9 cellular contexts compared by ENCODE assay signal in the genomic region with DNA sequence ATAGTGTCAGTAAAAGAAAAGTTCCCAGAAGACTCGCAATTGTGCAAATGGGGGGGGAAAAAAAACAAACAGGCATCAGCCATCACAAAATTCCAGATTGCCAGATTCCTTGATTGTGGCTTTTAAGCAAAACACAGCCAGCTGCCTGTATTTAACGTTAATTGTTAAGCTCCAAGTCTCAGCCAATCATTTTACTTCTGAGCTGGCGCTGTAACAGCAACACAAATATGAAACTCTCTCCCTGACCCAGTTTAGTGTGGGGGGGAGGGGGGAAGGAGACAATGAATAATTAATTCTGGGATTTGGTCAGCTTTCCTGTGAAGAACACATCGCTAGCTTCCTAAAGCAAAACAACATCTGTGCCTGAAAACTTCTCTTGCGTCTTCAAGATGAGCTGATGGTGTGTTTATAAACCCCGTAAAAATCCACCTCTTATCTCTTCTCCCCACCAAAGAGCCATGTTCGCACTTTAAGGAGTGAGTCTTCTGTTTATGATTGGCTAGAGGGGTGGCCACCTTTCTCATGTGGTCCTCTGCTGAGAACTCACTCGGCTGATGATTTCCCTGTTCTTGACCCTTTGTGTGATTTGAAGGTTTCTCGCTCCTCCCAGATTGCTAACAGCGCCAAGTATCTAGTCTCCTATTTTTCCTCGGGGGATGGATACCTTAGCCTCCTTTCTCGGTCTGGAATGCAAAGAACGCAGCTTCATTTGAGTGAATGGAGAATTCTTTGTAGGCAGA.
DNase-seq lines count a peak whose midpoint lies in the region; ATAC-seq and TF ChIP-seq lines count a peak whose summit lies in the region.
"Had no signal": no experiment of that assay in that cellular context is flagged by ENCODE, and none has a peak within 500 bp of the region (broad histone marks: within the 10 kb centered on the region; RNA-seq: fewer than 3 reads in every experiment).

No MANE protein-coding gene starts in this region.

- H3K36me3 Mint-ChIP-seq in immature natural killer cell = no peaks in the 10 kb centered on the region

- H3K27me3 Mint-ChIP-seq in immature natural killer cell (ENCODE audit: low read depth in 3 of 3) = peaks cover 4 to 10% (median 6%) of the 10 kb centered on the region in 3 donors

- peaks cover 5 to 15% of the 10 kb centered on the region in 2 donors for H3K4me1 Mint-ChIP-seq in immature natural killer cell

- no peak for TF ChIP-seq CTCF in stomach (IDR thresholded peaks at IDR 0.05)

- intact Hi-C loops in stomach (cut with DNase I; ENCODE audit: low total_unique reads) = no loop called here

- H3K27ac ChIP-seq in angular gyrus (ENCODE audit: low read depth, low read length) (peak overlapping the region; percentile 44), stomach (peak overlapping the region in 2 of 5 donors; percentile 24 to 46)
- H3K27ac ChIP-seq: 22Rv1 had no signal

- H3K9me3 ChIP-seq in stomach = no peaks in the 10 kb centered on the region

- no peak for TF ChIP-seq EP300 in stomach (IDR thresholded peaks at IDR 0.05)

- H3K27me3 ChIP-seq in stomach = peaks cover 0 to 10% (median 0%) of the 10 kb centered on the region in 3 donors

- no peak for TF ChIP-seq POLR2A in stomach (IDR thresholded peaks at IDR 0.05)

- no peak for ATAC-seq in GM19395 (IDR thresholded peaks at IDR 0.05; ENCODE audit: unreplicated experiment)

- H3K36me3 ChIP-seq in stomach = no peaks in the 10 kb centered on the region

- WGBS in stomach, 5 donors = 8 to 12% (median 9%) methylated on average over 13 of the region's 13 CpGs

- peak overlapping the region; percentile 34 to 72 (median 66) for H3K4me3 Mint-ChIP-seq in immature natural killer cell

- H3K4me1 ChIP-seq in stomach = peaks cover 0 to 25% (median 17%) of the 10 kb centered on the region in 4 donors

- H3K27ac Mint-ChIP-seq in immature natural killer cell = no peak overlapping the region

- peak overlapping the region; percentile 30 to 42 (median 36) for H3K4me3 ChIP-seq in stomach

- DNase-seq in DMS53 (lab: John Stamatoyannopoulos, UW) (peak; percentile 39), DMS53 treated with DMSO at 0.1 percent for 48 hours (lab: John Stamatoyannopoulos, UW; ENCODE audit: unreplicated experiment) (no peak), immature natural killer cell (no peak), stomach (no peak), NCI-H2227 (lab: John Stamatoyannopoulos, UW; ENCODE audit: unreplicated experiment) (no peak), COLO668 (lab: John Stamatoyannopoulos, UW; ENCODE audit: unreplicated experiment) (no peak)

- no peaks in the 10 kb centered on the region for H3K9me3 Mint-ChIP-seq in immature natural killer cell
